8 cellular contexts compared by ENCODE assay signal in genomic region chr7:17304926-17305325, GRCh38. TPM values are rescaled to one million over a fixed set of nuclear protein-coding genes. Genes with fewer than 3 reads are reported as not detected.
A peak's percentile ranks its signal among the peaks of the same experiment; 100 is the strongest.
DNase-seq lines count a peak whose midpoint lies in the region; ATAC-seq, FAIRE-seq and TF ChIP-seq lines count a peak whose summit lies in the region.

No MANE protein-coding gene starts in this region.

- peak overlapping the region; percentile 32 for H3K4me3 ChIP-seq in left ventricle myocardium inferior

- no peaks in the 10 kb centered on the region for H3K9me3 ChIP-seq in left ventricle myocardium inferior (replicated peaks)

- FAIRE-seq in RCC 7860 (lab: Jason Lieb, UNC) = peak; percentile 98

- peaks cover 3% of the 10 kb centered on the region for H3K36me3 ChIP-seq in left ventricle myocardium inferior

- H3K4me1 ChIP-seq in left ventricle myocardium inferior = peaks cover 90% of the 10 kb centered on the region

- H3K27me3 ChIP-seq in left ventricle myocardium inferior (ENCODE audit: low read depth) = no peaks in the 10 kb centered on the region

- intact Hi-C loops in left ventricle myocardium inferior (cut with micrococcal nuclease) = loop anchor here (10.0 kb wide), 1 partner anchor 320 kb away; no protein-coding TSS in a partner anchor
- intact Hi-C loops in Right ventricle myocardium superior (cut with DNase I) = loop anchor here (5.0 kb wide), 1 partner anchor 323 kb away; no protein-coding TSS in a partner anchor

- ATAC-seq in Right ventricle myocardium superior (ENCODE audit: poor library complexity) = no peak
- ATAC-seq in HG02588 (IDR thresholded peaks at IDR 0.05; ENCODE audit: unreplicated experiment) = no peak

- H3K27ac ChIP-seq in left ventricle myocardium inferior (replicated peaks) = peak overlapping the region; percentile 97

- DNase-seq in left ventricle myocardium inferior (no peak), Right ventricle myocardium superior (no peak), RCC 7860 (ENCODE audit: low spot score) (peak; percentile 89), dedifferentiated amniotic fluid mesenchymal stem cell (ENCODE audit: extremely low spot score) (peak; percentile 54), renal cortical epithelial cell (ENCODE audit: low read depth) (peak; percentile 90), NCI-H748 (lab: John Stamatoyannopoulos, UW; ENCODE audit: unreplicated experiment) (no peak), Ammon's horn (ENCODE audit: low spot score) (no peak)

- TF ChIP-seq CTCF in left ventricle myocardium inferior (IDR thresholded peaks at IDR 0.05; ENCODE audit: borderline replicate concordance) = no peak

RNA-seq across cellular contexts. Expression of gene AHR, which starts 6.5 kb away (rescaled TPM):
- 24.9 TPM for total RNA-seq in left ventricle myocardium inferior
- 27.4 TPM for total RNA-seq in Right ventricle myocardium superior
- total RNA-seq in renal cortical epithelial cell = 96.7 and 214 TPM in 2 replicates

Comparison
In these comparisons a context has a peak if more than half of its experiments do, and no peak if none do; other contexts are left out.
1. DNase-seq: peak in RCC 7860 (single experiment), dedifferentiated amniotic fluid mesenchymal stem cell (single experiment) and renal cortical epithelial cell (single experiment); none in left ventricle myocardium inferior (single experiment), Right ventricle myocardium superior (single experiment), NCI-H748 (single experiment) and Ammon's horn (single experiment).